8 cellular contexts compared by ENCODE assay signal in genomic region chr2:73823916-73824523, GRCh38. TPM values are rescaled to one million over a fixed set of nuclear protein-coding genes. Genes with fewer than 3 reads are reported as not detected.
A peak's percentile ranks its signal among the peaks of the same experiment; 100 is the strongest.
DNase-seq lines count a peak whose midpoint lies in the region; ATAC-seq, FAIRE-seq and TF ChIP-seq lines count a peak whose summit lies in the region.

No MANE protein-coding gene starts in this region.

- H3K4me3 ChIP-seq in DOHH2 (ENCODE audit: low read length) (no peak overlapping the region), HepG2 (replicated peaks in 1 of 3; ENCODE audit: insufficient read depth in 1 of 3, low read depth in 2 of 3, low read length in 3 of 3) (no peak overlapping the region)
- H3K4me3 ChIP-seq in Jurkat, Clone E6-1 (ENCODE audit: low read length) = no peak overlapping the region

- no peak overlapping the region for H3K9ac ChIP-seq in HepG2 (ENCODE audit: insufficient read depth, low read depth, low read length)

- no peaks in the 10 kb centered on the region for H3F3A ChIP-seq in DOHH2 (ENCODE audit: control insufficient read depth, insufficient read depth)

- H3K27ac Mint-ChIP-seq in MCF 10A (ENCODE audit: low read depth, unreplicated experiment) = no peak overlapping the region

- no peak overlapping the region for H3K4me3 Mint-ChIP-seq in MCF 10A (ENCODE audit: unreplicated experiment)

- H3K9me3 Mint-ChIP-seq in MCF 10A (ENCODE audit: unreplicated experiment) = no peaks in the 10 kb centered on the region

- peak; percentile 84 for DNase-seq in Jurkat, Clone E6-1 (ENCODE audit: low read depth, low spot score)
- DNase-seq in NOMO-1 treated with dmso at 0.1 percent for 144 hours (lab: John Stamatoyannopoulos, UW; ENCODE audit: unreplicated experiment) = peak; percentile 1
- DNase-seq in MCF 10A (ENCODE audit: unreplicated experiment) = peak; percentile 81
- DNase-seq in HepG2 (ENCODE audit: low spot score) = peak; percentile 68
- no peak for DNase-seq in D341Med (ENCODE audit: low spot score)

- no peaks in the 10 kb centered on the region for H3K27me3 Mint-ChIP-seq in MCF 10A (ENCODE audit: insufficient read depth, unreplicated experiment)

- H3K36me3 Mint-ChIP-seq in MCF 10A (ENCODE audit: insufficient read depth, unreplicated experiment) = no peaks in the 10 kb centered on the region

- no peaks in the 10 kb centered on the region for H3K27me3 ChIP-seq in DOHH2 (ENCODE audit: control insufficient read depth, low read length)
- H3K27me3 ChIP-seq in HepG2 (ENCODE audit: control insufficient read depth in 1 of 2, insufficient read depth in 2 of 2, low read length in 2 of 2) = peaks cover 3% of the 10 kb centered on the region in 2 experiments; a peak in 3 of 5 replicates

- H3K4me1 Mint-ChIP-seq in MCF 10A (ENCODE audit: insufficient read depth, unreplicated experiment) = no peaks in the 10 kb centered on the region

- in situ Hi-C loops in HepG2 (cut with HindIII; ENCODE audit: extremely low pct_ligation_motif_present, low pct_unique_long_range_greater_than_20kb) = no loop called here

- H3K79me2 ChIP-seq in DOHH2 (ENCODE audit: control insufficient read depth, low read length) (peaks cover 9% of the 10 kb centered on the region), HepG2 (ENCODE audit: insufficient read depth, low read length) (peaks cover 2% of the 10 kb centered on the region)

- POLR2A ChIA-PET in MCF 10A (lab: Yijun Ruan, JAX) (interaction anchor here (0.8 to 2.1 kb wide), 5 partner anchors 64 to 355 kb away, joined by 3 to 9 read pairs (median 5); partner anchors contain the start of genes BOLA3, MOB1A and TPRKB), HepG2 (lab: Yijun Ruan, JAX) (interaction anchor here (1.0 to 1.7 kb wide), 4 partner anchors 18 to 327 kb away, joined by 3 to 4 read pairs (median 4); partner anchors contain the start of gene BOLA3)

- no peaks in the 10 kb centered on the region for H3K9me2 ChIP-seq in DOHH2 (replicated peaks; ENCODE audit: control insufficient read depth, low read length)

- peak; percentile 68 for TF ChIP-seq CTCF in DOHH2 (IDR thresholded peaks at IDR 0.05; ENCODE audit: low read depth, low read length, poor library complexity, severe bottlenecking)
- TF ChIP-seq CTCF in MCF 10A (IDR thresholded peaks at IDR 0.05; ENCODE audit: unreplicated experiment) = peak; percentile 80
- TF ChIP-seq CTCF in HepG2 (CRISPR knock-in tag; IDR thresholded peaks at IDR 0.05) = peak; percentile 86

- BruUV-seq in MCF 10A (replicated peaks; lab: Mats Ljungman, UMichigan) (no TSS peak), HepG2 (replicated peaks; lab: Mats Ljungman, UMichigan) (no TSS peak)

- H3K27ac ChIP-seq in DOHH2 (ENCODE audit: low read depth, low read length) = no peak overlapping the region
- H3K27ac ChIP-seq in HepG2 (ENCODE audit: extremely low read length, insufficient read depth, low read length) = no peak overlapping the region

- WGBS in HepG2 (ENCODE audit: low lambda C conversion rate) = 21% methylated on average over 3 of the region's 3 CpGs

- H3K4me1 ChIP-seq in DOHH2 (ENCODE audit: control insufficient read depth, low read length) (peaks cover 24% of the 10 kb centered on the region), HepG2 (ENCODE audit: insufficient read depth, low read length) (peaks cover 13% of the 10 kb centered on the region)

- TF ChIP-seq EP300 in HepG2 (IDR thresholded peaks at IDR 0.05; ENCODE audit: low read depth in 2 of 2, low read length in 2 of 2) (no peak), HepG2 (CRISPR knock-in tag; IDR thresholded peaks at IDR 0.05; ENCODE audit: borderline replicate concordance) (no peak)

- H2AFZ ChIP-seq in HepG2 (ENCODE audit: low read length) = no peak overlapping the region

- no peaks in the 10 kb centered on the region for H3K36me3 ChIP-seq in DOHH2 (ENCODE audit: control insufficient read depth, low read length)
- H3K36me3 ChIP-seq in HepG2 (replicated peaks in 1 of 2; ENCODE audit: control insufficient read depth in 1 of 2, insufficient read depth in 2 of 2, low read length in 2 of 2) = no peaks in the 10 kb centered on the region

- peak; percentile 95 for FAIRE-seq in HepG2 (lab: Jason Lieb, UNC)

- H3K9me3 ChIP-seq in DOHH2 (ENCODE audit: control insufficient read depth, insufficient read depth, low read length) = no peaks in the 10 kb centered on the region
- H3K9me3 ChIP-seq in HepG2 (ENCODE audit: low read length) = no peaks in the 10 kb centered on the region

- intact Hi-C loops in MCF 10A (cut with micrococcal nuclease) (loop anchor here (1.0 to 2.0 kb wide), 4 partner anchors 69 to 511 kb away; partner anchors contain the start of gene BOLA3), HepG2 (cut with micrococcal nuclease; ENCODE audit: unreplicated experiment) (loop anchor here (1.0 kb wide), 3 partner anchors 323 to 437 kb away; partner anchors contain the start of gene BOLA3)

- peak; percentile 20; the same call in 1 of the 3 replicates for ATAC-seq in HepG2
- no peak for ATAC-seq in GM18868 (IDR thresholded peaks at IDR 0.05; ENCODE audit: unreplicated experiment)
- no peak for ATAC-seq in HG03520 (IDR thresholded peaks at IDR 0.05; ENCODE audit: unreplicated experiment)

- no peaks in the 10 kb centered on the region for H4K20me1 ChIP-seq in DOHH2 (ENCODE audit: control insufficient read depth, insufficient read depth, low read depth, low read length)
- H4K20me1 ChIP-seq in HepG2 (ENCODE audit: insufficient read depth, low read length) = no peaks in the 10 kb centered on the region

- CTCF ChIA-PET in MCF 10A (lab: Yijun Ruan, JAX) (interaction anchor here (0.5 to 7.4 kb wide), 41 partner anchors 9 to 647 kb away, joined by 3 to 137 read pairs (median 4); partner anchors contain the start of gene BOLA3), HepG2 (lab: Yijun Ruan, JAX; ENCODE audit: low intra/inter-chr PET ratio, low total read pairs) (interaction anchor here (0.8 to 2.3 kb wide), 6 partner anchors 15 to 511 kb away, joined by 3 to 10 read pairs (median 4); partner anchors contain the start of gene BOLA3)

- H3K4me2 ChIP-seq in DOHH2 (ENCODE audit: low read length) (no peak overlapping the region), HepG2 (ENCODE audit: low read depth, low read length) (no peak overlapping the region)

- TF ChIP-seq RAD21 in HepG2 (CRISPR knock-in tag; IDR thresholded peaks at IDR 0.05) = peak; percentile 72; the same call in 1 of the 2 replicates

- no peak for TF ChIP-seq POLR2A in HepG2 (IDR thresholded peaks at IDR 0.05; ENCODE audit: insufficient read depth in 1 of 2, low read depth in 2 of 2, low read length in 2 of 2)

RNA-seq across cellular contexts. Expression of gene STAMBP, which starts 4.7 kb away (rescaled TPM):
- 79.0 TPM for polyA plus RNA-seq in Jurkat, Clone E6-1 (2012; ENCODE audit: insufficient read depth, insufficient read length)
- total RNA-seq in MCF 10A (2022) = 64.9 and 66.3 TPM in 2 replicates
- total RNA-seq in HepG2 (2016; rRNA removed; fragmentation: Illumina TruSeq; extraction: Trizol) = 53.2 and 85.0 TPM in 2 replicates
- 14.5 and 16.7 TPM in 2 replicates for total RNA-seq in HepG2 (2016; cell fraction: cytosol; rRNA removed; fragmentation: Illumina TruSeq; extraction: Trizol; ENCODE audit: low read depth)
- total RNA-seq in HepG2 (2016; cell fraction: insoluble cytoplasmic fraction; rRNA removed; fragmentation: Illumina TruSeq; extraction: Trizol) = 55.9 and 77.3 TPM in 2 replicates
- total RNA-seq in HepG2 (2016; cell fraction: membrane; rRNA removed; fragmentation: Illumina TruSeq; extraction: Trizol) = 37.7 and 40.2 TPM in 2 replicates
- total RNA-seq in HepG2 (2016; cell fraction: nucleus; rRNA removed; fragmentation: Illumina TruSeq; extraction: Trizol) = 22.6 and 27.3 TPM in 2 replicates
- 45.2 and 49.6 TPM in 2 replicates for polyA plus RNA-seq in HepG2 (2011; rRNA removed)
- 45.4 and 45.5 TPM in 2 replicates for polyA plus RNA-seq in HepG2 (2011; cell fraction: cytosol; rRNA removed)
- polyA plus RNA-seq in HepG2 (2011; cell fraction: nucleus; rRNA removed) = 28.3 and 31.6 TPM in 2 replicates
- polyA plus RNA-seq in HepG2 (2012) = 42.0 and 47.4 TPM in 2 replicates
- 14.9 and 19.3 TPM in 2 replicates for polyA plus RNA-seq in HepG2 (2016; cell fraction: cytosol; fragmentation: Illumina TruSeq; extraction: Trizol; ENCODE audit: low read depth)
- polyA plus RNA-seq in HepG2 (2016; cell fraction: insoluble cytoplasmic fraction; fragmentation: Illumina TruSeq; extraction: Trizol; ENCODE audit: low read depth) = 101 and 102 TPM in 2 replicates
- polyA plus RNA-seq in HepG2 (2016; cell fraction: membrane; fragmentation: Illumina TruSeq; extraction: Trizol; ENCODE audit: low read depth) = 40.1 and 47.1 TPM in 2 replicates
- polyA plus RNA-seq in HepG2 (2016; cell fraction: nucleus; fragmentation: Illumina TruSeq; extraction: Trizol; ENCODE audit: insufficient read depth, low read depth) = 60.5 and 61.0 TPM in 2 replicates
- polyA minus RNA-seq in HepG2 (2011; rRNA and poly(A)+ RNA removed; ENCODE audit: low replicate concordance) = 48.4 and 50.1 TPM in 2 replicates
- 26.0 and 29.4 TPM in 2 replicates for polyA minus RNA-seq in HepG2 (2011; cell fraction: cytosol; rRNA and poly(A)+ RNA removed)
- polyA minus RNA-seq in HepG2 (2011; cell fraction: nucleus; rRNA and poly(A)+ RNA removed) = 27.8 and 34.1 TPM in 2 replicates

RNA-seq across cellular contexts. Expression of gene C2orf78, which starts 40.0 kb away (rescaled TPM):
- polyA plus RNA-seq in Jurkat, Clone E6-1 (2012; ENCODE audit: insufficient read depth, insufficient read length) = not detected
- total RNA-seq in MCF 10A (2022) = not detected in 2 replicates
- total RNA-seq in HepG2 (2016; rRNA removed; fragmentation: Illumina TruSeq; extraction: Trizol) = not detected in 2 replicates
- total RNA-seq in HepG2 (2016; cell fraction: cytosol; rRNA removed; fragmentation: Illumina TruSeq; extraction: Trizol; ENCODE audit: low read depth) = not detected in 2 replicates
- total RNA-seq in HepG2 (2016; cell fraction: insoluble cytoplasmic fraction; rRNA removed; fragmentation: Illumina TruSeq; extraction: Trizol) = not detected in 2 replicates
- not detected in 2 replicates for total RNA-seq in HepG2 (2016; cell fraction: membrane; rRNA removed; fragmentation: Illumina TruSeq; extraction: Trizol)
- total RNA-seq in HepG2 (2016; cell fraction: nucleus; rRNA removed; fragmentation: Illumina TruSeq; extraction: Trizol) = not detected in 2 replicates
- polyA plus RNA-seq in HepG2 (2011; rRNA removed) = not detected in 2 replicates
- not detected in 2 replicates for polyA plus RNA-seq in HepG2 (2011; cell fraction: cytosol; rRNA removed)
- polyA plus RNA-seq in HepG2 (2011; cell fraction: nucleus; rRNA removed) = not detected in 2 replicates
- polyA plus RNA-seq in HepG2 (2012) = not detected in 2 replicates
- polyA plus RNA-seq in HepG2 (2016; cell fraction: cytosol; fragmentation: Illumina TruSeq; extraction: Trizol; ENCODE audit: low read depth) = not detected in 2 replicates
- polyA plus RNA-seq in HepG2 (2016; cell fraction: insoluble cytoplasmic fraction; fragmentation: Illumina TruSeq; extraction: Trizol; ENCODE audit: low read depth) = not detected in 2 replicates
- not detected in 2 replicates for polyA plus RNA-seq in HepG2 (2016; cell fraction: membrane; fragmentation: Illumina TruSeq; extraction: Trizol; ENCODE audit: low read depth)
- polyA plus RNA-seq in HepG2 (2016; cell fraction: nucleus; fragmentation: Illumina TruSeq; extraction: Trizol; ENCODE audit: insufficient read depth, low read depth) = not detected in 2 replicates
- polyA minus RNA-seq in HepG2 (2011; rRNA and poly(A)+ RNA removed; ENCODE audit: low replicate concordance) = 0.26 TPM in 1 of 2 replicates, not detected in the other
- polyA minus RNA-seq in HepG2 (2011; cell fraction: cytosol; rRNA and poly(A)+ RNA removed) = not detected in 2 replicates
- not detected in 2 replicates for polyA minus RNA-seq in HepG2 (2011; cell fraction: nucleus; rRNA and poly(A)+ RNA removed)

RNA-seq across cellular contexts. Expression of gene DUSP11, which starts 44.1 kb away (rescaled TPM):
- 22.6 TPM for polyA plus RNA-seq in Jurkat, Clone E6-1 (2012; ENCODE audit: insufficient read depth, insufficient read length)
- total RNA-seq in MCF 10A (2022) (45.0 and 46.3 TPM in 2 replicates), HepG2 (2016; rRNA removed; fragmentation: Illumina TruSeq; extraction: Trizol) (36.2 and 48.9 TPM in 2 replicates)
- total RNA-seq in HepG2 (2016; cell fraction: cytosol; rRNA removed; fragmentation: Illumina TruSeq; extraction: Trizol; ENCODE audit: low read depth) = 7.5 and 8.8 TPM in 2 replicates
- 35.4 and 51.7 TPM in 2 replicates for total RNA-seq in HepG2 (2016; cell fraction: insoluble cytoplasmic fraction; rRNA removed; fragmentation: Illumina TruSeq; extraction: Trizol)
- 11.1 and 14.7 TPM in 2 replicates for total RNA-seq in HepG2 (2016; cell fraction: membrane; rRNA removed; fragmentation: Illumina TruSeq; extraction: Trizol)
- 21.8 and 22.7 TPM in 2 replicates for total RNA-seq in HepG2 (2016; cell fraction: nucleus; rRNA removed; fragmentation: Illumina TruSeq; extraction: Trizol)
- 23.1 and 30.5 TPM in 2 replicates for polyA plus RNA-seq in HepG2 (2011; rRNA removed)
- polyA plus RNA-seq in HepG2 (2011; cell fraction: cytosol; rRNA removed) = 16.4 and 22.8 TPM in 2 replicates
- 8.3 and 8.7 TPM in 2 replicates for polyA plus RNA-seq in HepG2 (2011; cell fraction: nucleus; rRNA removed)
- polyA plus RNA-seq in HepG2 (2012) = 19.3 and 22.5 TPM in 2 replicates
- polyA plus RNA-seq in HepG2 (2016; cell fraction: cytosol; fragmentation: Illumina TruSeq; extraction: Trizol; ENCODE audit: low read depth) = 3.0 and 3.8 TPM in 2 replicates
- 55.6 and 64.2 TPM in 2 replicates for polyA plus RNA-seq in HepG2 (2016; cell fraction: insoluble cytoplasmic fraction; fragmentation: Illumina TruSeq; extraction: Trizol; ENCODE audit: low read depth)
- polyA plus RNA-seq in HepG2 (2016; cell fraction: membrane; fragmentation: Illumina TruSeq; extraction: Trizol; ENCODE audit: low read depth) = 5.9 and 7.0 TPM in 2 replicates
- polyA plus RNA-seq in HepG2 (2016; cell fraction: nucleus; fragmentation: Illumina TruSeq; extraction: Trizol; ENCODE audit: insufficient read depth, low read depth) = 21.6 and 23.0 TPM in 2 replicates
- 7.5 and 8.0 TPM in 2 replicates for polyA minus RNA-seq in HepG2 (2011; rRNA and poly(A)+ RNA removed; ENCODE audit: low replicate concordance)
- 10.1 and 13.7 TPM in 2 replicates for polyA minus RNA-seq in HepG2 (2011; cell fraction: cytosol; rRNA and poly(A)+ RNA removed)
- polyA minus RNA-seq in HepG2 (2011; cell fraction: nucleus; rRNA and poly(A)+ RNA removed) = 37.3 and 39.3 TPM in 2 replicates
